ENCODE assay signal across 9 cellular contexts in the genomic region with DNA sequence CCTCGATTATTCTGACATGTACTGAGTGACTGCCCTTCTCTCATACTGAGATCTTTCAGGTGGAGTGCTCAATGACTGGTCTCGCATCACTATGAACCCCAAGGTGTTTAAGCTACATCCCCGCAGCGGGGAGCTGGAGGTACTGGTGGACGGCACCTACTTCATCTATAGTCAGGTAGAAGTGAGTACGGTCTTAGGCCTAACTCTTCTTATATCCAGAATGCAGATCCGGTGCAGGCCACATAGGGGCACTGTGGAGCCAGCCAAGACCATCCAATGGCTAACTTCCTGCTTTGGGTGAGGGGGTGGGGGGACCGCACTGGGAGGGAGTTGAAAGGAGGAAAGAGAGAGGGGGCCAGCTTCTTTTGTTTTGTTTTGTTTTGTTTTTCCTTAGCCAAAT. TPM values are rescaled to one million over a fixed set of nuclear protein-coding genes. Genes with fewer than 3 reads are reported as not detected.
DNase-seq lines count a peak whose midpoint lies in the region; ATAC-seq, FAIRE-seq and TF ChIP-seq lines count a peak whose summit lies in the region.
"Had no signal": no experiment of that assay in that cellular context is flagged by ENCODE, and none has a peak within 500 bp of the region (broad histone marks: within the 10 kb centered on the region; RNA-seq: fewer than 3 reads in every experiment).

No MANE protein-coding gene starts in this region.

- H2AFZ ChIP-seq in neuronal stem cell (ENCODE audit: low read length), result no peak overlapping the region

- in situ Hi-C loops in Panc1 (cut with HindIII; ENCODE audit: low pct_unique_long_range_greater_than_20kb, low sequenced_read_pairs), result no loop called here

- H3K36me3 Mint-ChIP-seq in endodermal cell (ENCODE audit: low read depth) (peaks cover 15% of the 10 kb centered on the region), progenitor cell of endocrine pancreas (ENCODE audit: insufficient read depth) (no peaks in the 10 kb centered on the region)

- H3K27me3 ChIP-seq in Panc1 (ENCODE audit: control insufficient read depth, insufficient read depth, low read length) (no peaks in the 10 kb centered on the region), endodermal cell (ENCODE audit: control insufficient read depth, insufficient read depth, low read length, poor library complexity, severe bottlenecking) (no peaks in the 10 kb centered on the region), neuronal stem cell (ENCODE audit: control insufficient read depth in 3 of 3, insufficient read depth in 3 of 3, low read depth in 1 of 3, low read length in 3 of 3) (peaks cover 0 to 3% (median 0%) of the 10 kb centered on the region in 3 experiments)

- H3K4me3 ChIP-seq in A549, result no peak overlapping the region
- H3K4me3 ChIP-seq in Panc1 (ENCODE audit: low read depth in 2 of 2, low read length in 2 of 2), result no peak overlapping the region
- H3K4me3 ChIP-seq in endodermal cell (ENCODE audit: low read length), result no peak overlapping the region
- H3K4me3 ChIP-seq in neuronal stem cell (ENCODE audit: low read length in 2 of 2), result no peak overlapping the region

- H3K27ac ChIP-seq in A549 (no peak overlapping the region), Panc1 (ENCODE audit: low read length) (no peak overlapping the region), endodermal cell (ENCODE audit: low read depth, low read length) (no peak overlapping the region), neuronal stem cell (replicated peaks; ENCODE audit: low read length) (no peak overlapping the region)

- H3K36me3 ChIP-seq in Panc1 (ENCODE audit: control insufficient read depth, insufficient read depth, low read length) (no peaks in the 10 kb centered on the region), endodermal cell (ENCODE audit: control insufficient read depth, insufficient read depth, low read length) (peaks cover 62% of the 10 kb centered on the region), neuronal stem cell (replicated peaks in 1 of 2; ENCODE audit: control insufficient read depth in 2 of 2, insufficient read depth in 2 of 2, low read length in 2 of 2) (no peaks in the 10 kb centered on the region)

- H3K4me1 Mint-ChIP-seq in endodermal cell, result peaks cover 2% of the 10 kb centered on the region
- peaks cover 1% of the 10 kb centered on the region for H3K4me1 Mint-ChIP-seq in progenitor cell of endocrine pancreas (ENCODE audit: low read depth)

- POLR2A ChIA-PET in A549 (lab: Yijun Ruan, JAX), result no interaction called here
- POLR2A ChIA-PET in Panc1 (lab: Charles Lee), result no interaction called here

- TF ChIP-seq CTCF in A549 (IDR thresholded peaks at IDR 0.05), result peak; percentile 36
- peak; percentile 78 for TF ChIP-seq CTCF in Panc1 (IDR thresholded peaks at IDR 0.05)
- TF ChIP-seq CTCF in endodermal cell (conservative IDR thresholded peaks at IDR 0.05), result peak; percentile 74
- peak; percentile 50 for TF ChIP-seq CTCF in progenitor cell of endocrine pancreas (IDR thresholded peaks at IDR 0.05; ENCODE audit: unreplicated experiment)

- H3K4me1 ChIP-seq in A549, result no peaks in the 10 kb centered on the region
- no peaks in the 10 kb centered on the region for H3K4me1 ChIP-seq in Panc1 (ENCODE audit: control insufficient read depth, insufficient read depth, low read length)
- H3K4me1 ChIP-seq in endodermal cell (ENCODE audit: control insufficient read depth, insufficient read depth, low read length), result peaks cover 5% of the 10 kb centered on the region
- H3K4me1 ChIP-seq in neuronal stem cell (ENCODE audit: control insufficient read depth in 2 of 2, insufficient read depth in 1 of 2, low read depth in 1 of 2, low read length in 2 of 2), result peaks cover 0 to 1% of the 10 kb centered on the region in 2 donors

- H2BK120ac ChIP-seq in neuronal stem cell (ENCODE audit: low read depth, low read length), result no peak overlapping the region

- H3K9ac ChIP-seq in endodermal cell (ENCODE audit: extremely low read depth, low read length, poor library complexity, severe bottlenecking), result no peak overlapping the region
- H3K9ac ChIP-seq in neuronal stem cell (ENCODE audit: low read depth, low read length, poor library complexity), result no peak overlapping the region

- H2BK15ac ChIP-seq in neuronal stem cell (ENCODE audit: low read length), result no peak overlapping the region

- TF ChIP-seq POLR2A in A549 (IDR thresholded peaks at IDR 0.05; ENCODE audit: low read length), result no peak

- H3K27ac Mint-ChIP-seq in endodermal cell (no peak overlapping the region), progenitor cell of endocrine pancreas (no peak overlapping the region)

- CTCF ChIA-PET in A549 (lab: Yijun Ruan, JAX), result interaction anchor here (0.8 to 6.5 kb wide), 10 partner anchors 8 to 604 kb away, joined by 3 to 49 read pairs (median 3); partner anchors contain the start of gene IGBP1
- CTCF ChIA-PET in Panc1 (lab: Charles Lee), result interaction anchor here (1.8 kb wide), 1 partner anchor 64 kb away, joined by 3 read pairs; no protein-coding TSS in a partner anchor

- H3K18ac ChIP-seq in neuronal stem cell (ENCODE audit: low read length), result no peak overlapping the region

- no peak overlapping the region for H3K23ac ChIP-seq in neuronal stem cell (ENCODE audit: low read depth, low read length, poor library complexity)

- H3K27me3 Mint-ChIP-seq in endodermal cell (ENCODE audit: insufficient read depth), result no peaks in the 10 kb centered on the region
- H3K27me3 Mint-ChIP-seq in progenitor cell of endocrine pancreas, result no peaks in the 10 kb centered on the region

- no TSS peak for BruUV-seq in Panc1 (replicated peaks; lab: Mats Ljungman, UMichigan)

- no peaks in the 10 kb centered on the region for H3K9me3 ChIP-seq in A549
- H3K9me3 ChIP-seq in Panc1 (ENCODE audit: control insufficient read depth, insufficient read depth, low read depth, low read length), result no peaks in the 10 kb centered on the region
- no peaks in the 10 kb centered on the region for H3K9me3 ChIP-seq in endodermal cell (ENCODE audit: control insufficient read depth, low read length)
- H3K9me3 ChIP-seq in neuronal stem cell (replicated peaks in 1 of 2; ENCODE audit: control insufficient read depth in 2 of 2, insufficient read depth in 1 of 2, low read depth in 1 of 2, low read length in 2 of 2), result no peaks in the 10 kb centered on the region

- 33% methylated on average over 6 of the region's 8 CpGs for WGBS in A549 (ENCODE audit: missing lambda C conversion rate)
- WGBS in endodermal cell (ENCODE audit: insufficient coverage in 1 of 2, insufficient read length in 1 of 2), 2 experiments, result 63% methylated on average over 7 of the region's 8 CpGs; no CpG with 5 or more reads in 1 of the 2 experiments
- no CpG with 5 or more reads among the region's 8 CpGs for WGBS in neuronal stem cell (ENCODE audit: extremely low coverage in 2 of 2, insufficient read length in 2 of 2, insufficient replicate concordance in 1 of 2), 2 donors

- no peak overlapping the region for H4K8ac ChIP-seq in neuronal stem cell (ENCODE audit: low read depth, low read length)

- no peak overlapping the region for H4K91ac ChIP-seq in neuronal stem cell (ENCODE audit: low read depth, low read length, poor library complexity)

- peak; percentile 47 to 64; a peak in 4 of 5 replicates for TF ChIP-seq RAD21 in A549 (conservative IDR thresholded peaks at IDR 0.05 in 1 of 2, IDR thresholded peaks at IDR 0.05 in 1 of 2)

- no peak overlapping the region for H2BK5ac ChIP-seq in neuronal stem cell (ENCODE audit: low read length)

- no peak overlapping the region for H3K4me3 Mint-ChIP-seq in endodermal cell
- no peak overlapping the region for H3K4me3 Mint-ChIP-seq in progenitor cell of endocrine pancreas (ENCODE audit: low read depth)

- intact Hi-C loops in Panc1 (cut with micrococcal nuclease; ENCODE audit: unreplicated experiment), result loop anchor here (2.0 to 10.0 kb wide), 2 partner anchors 63 to 539 kb away; no protein-coding TSS in a partner anchor

- ATAC-seq in A549 (peak in 1 of 2 experiments; percentile 81; a peak in 4 of 6 replicates), HG02852 (IDR thresholded peaks at IDR 0.05; ENCODE audit: unreplicated experiment) (peak; percentile 59), Panc1 (peak; percentile 73; the same call in 1 of the 2 replicates)

- H2BK12ac ChIP-seq in neuronal stem cell (ENCODE audit: low read length), result no peak overlapping the region

- H3K4me2 ChIP-seq in A549 (no peak overlapping the region), neuronal stem cell (ENCODE audit: insufficient read depth, low read length, poor library complexity, severe bottlenecking) (no peak overlapping the region)

- H3K9me3 Mint-ChIP-seq in endodermal cell, result peaks cover 68% of the 10 kb centered on the region
- H3K9me3 Mint-ChIP-seq in progenitor cell of endocrine pancreas (ENCODE audit: low read depth), result peaks cover 6% of the 10 kb centered on the region

- TF ChIP-seq EP300 in A549 (IDR thresholded peaks at IDR 0.05), result no peak

- H3K14ac ChIP-seq in neuronal stem cell (ENCODE audit: low read length), result no peak overlapping the region

- DNase-seq in A549 (ENCODE audit: low read depth in 1 of 2, low spot score in 1 of 2), result peak; percentile 17 to 40
- peak; percentile 49 for DNase-seq in EH (ENCODE audit: low read depth)
- no peak for DNase-seq in Panc1 (ENCODE audit: low read depth, low spot score)
- DNase-seq in endodermal cell, result peak; percentile 86
- no peak for DNase-seq in progenitor cell of endocrine pancreas (ENCODE audit: low spot score, unreplicated experiment)
- DNase-seq in activated gamma-delta T cell (lab: John Stamatoyannopoulos, UW), result no peak
- no peak for DNase-seq in neuronal stem cell (ENCODE audit: low spot score)

- no peak overlapping the region for H2AK5ac ChIP-seq in neuronal stem cell (ENCODE audit: low read depth, low read length)

- FAIRE-seq in A549 (lab: Jason Lieb, UNC), result no peak

- H3K79me1 ChIP-seq in neuronal stem cell (ENCODE audit: low read depth, low read length), result no peaks in the 10 kb centered on the region

- H3K4ac ChIP-seq in neuronal stem cell (ENCODE audit: low read length), result no peak overlapping the region

RNA-seq across cellular contexts. Expression of gene AWAT2, which starts 16.4 kb away (rescaled TPM):
- not detected in 2 replicates for polyA plus RNA-seq in A549 (2011; rRNA removed)
- not detected in 2 replicates for polyA plus RNA-seq in A549 (2012; cell fraction: cytosol; rRNA removed)
- polyA plus RNA-seq in A549 (2012; cell fraction: nucleus; rRNA removed), result not detected in 2 replicates
- not detected in 3 replicates for polyA plus RNA-seq in A549 (2017; fragmentation: RNase III; extraction: RNeasy Plus Mini Kit Qiagen cat#74134 plus additional on column Dnase treatment)
- polyA minus RNA-seq in A549 (2011; rRNA and poly(A)+ RNA removed), result not detected in 2 replicates
- total RNA-seq in Panc1 (2021; ENCODE audit: unreplicated experiment), result not detected
- not detected for polyA plus RNA-seq in Panc1 (2012; ENCODE audit: insufficient read length)
- total RNA-seq in endodermal cell, result not detected
- not detected for polyA plus RNA-seq in endodermal cell (2013, experiment 1 of 2)
- not detected for polyA plus RNA-seq in endodermal cell (2013, experiment 2 of 2)
- total RNA-seq in progenitor cell of endocrine pancreas, result not detected in 2 replicates
- 0.04 TPM for polyA plus RNA-seq in neuronal stem cell (2013, experiment 1 of 2)
- 0.04 TPM for polyA plus RNA-seq in neuronal stem cell (2013, experiment 2 of 2)

RNA-seq across cellular contexts. Expression of gene OTUD6A, which starts 28.9 kb away (rescaled TPM):
- polyA plus RNA-seq in A549 (2011; rRNA removed) (not detected in 2 replicates), A549 (2017; fragmentation: RNase III; extraction: RNeasy Plus Mini Kit Qiagen cat#74134 plus additional on column Dnase treatment) (not detected in 3 replicates)
- not detected in 2 replicates for polyA plus RNA-seq in A549 (2012; cell fraction: cytosol; rRNA removed)
- not detected in 2 replicates for polyA plus RNA-seq in A549 (2012; cell fraction: nucleus; rRNA removed)
- not detected in 2 replicates for polyA minus RNA-seq in A549 (2011; rRNA and poly(A)+ RNA removed)
- total RNA-seq in Panc1 (2021; ENCODE audit: unreplicated experiment) (not detected), endodermal cell (under 1 TPM in 1 of 2 donors, not detected in 1; 0.53 TPM), progenitor cell of endocrine pancreas (not detected in 2 replicates)
- polyA plus RNA-seq in Panc1 (2012; ENCODE audit: insufficient read length), result not detected
- polyA plus RNA-seq in endodermal cell (2013, experiment 1 of 2), result not detected
- not detected for polyA plus RNA-seq in endodermal cell (2013, experiment 2 of 2)
- polyA plus RNA-seq in neuronal stem cell (2013, experiment 1 of 2), result not detected
- polyA plus RNA-seq in neuronal stem cell (2013, experiment 2 of 2), result not detected
- total RNA-seq: subcutaneous adipose tissue had no signal

Comparison
In these comparisons a context has a peak if more than half of its experiments do, and no peak if none do; other contexts are left out.
1. DNase-seq: peak in A549 (2 of 2), EH (single experiment) and endodermal cell (single experiment); none in Panc1 (single experiment), progenitor cell of endocrine pancreas (single experiment), activated gamma-delta T cell (single experiment) and neuronal stem cell (single experiment).
2. Peak in every context shown above with its lines, with median percentiles within 50 percentile points of each other: CTCF ChIP-seq.